Comparison of ENCODE assay signal across 9 cellular contexts in genomic region chr7:1466524-1467271, GRCh38. TPM values are rescaled to one million over a fixed set of nuclear protein-coding genes. Genes with fewer than 3 reads are reported as not detected.
DNase-seq lines count a peak whose midpoint lies in the region; ATAC-seq, FAIRE-seq and TF ChIP-seq lines count a peak whose summit lies in the region.
"Had no signal": no experiment of that assay in that cellular context is flagged by ENCODE, and none has a peak within 500 bp of the region (broad histone marks: within the 10 kb centered on the region; RNA-seq: fewer than 3 reads in every experiment).

No MANE protein-coding gene starts in this region.

- no peaks in the 10 kb centered on the region for H3K36me3 Mint-ChIP-seq in type B pancreatic cell

- ATAC-seq in left colon (peak; percentile 70), GM21825 (IDR thresholded peaks at IDR 0.05; ENCODE audit: unreplicated experiment) (no peak), GM18858 (IDR thresholded peaks at IDR 0.05; ENCODE audit: unreplicated experiment) (no peak)

- H3K4me1 Mint-ChIP-seq in type B pancreatic cell (ENCODE audit: unreplicated experiment) = peaks cover 10% of the 10 kb centered on the region

- H3K27me3 Mint-ChIP-seq in type B pancreatic cell = no peaks in the 10 kb centered on the region

- DNase-seq in DMS153 (lab: John Stamatoyannopoulos, UW) (peak; percentile 23), DMS153 treated with DMSO at 0.1 percent for 48 hours (lab: John Stamatoyannopoulos, UW; ENCODE audit: unreplicated experiment) (no peak), cardiac fibroblast (ENCODE audit: low read depth in 2 of 2) (peak; percentile 38 to 71), left colon (peak; percentile 87 to 92), type B pancreatic cell (ENCODE audit: extremely low spot score, unreplicated experiment) (no peak), GM12892 (ENCODE audit: insufficient read length) (no peak)

- TF ChIP-seq CTCF in cardiac fibroblast (IDR thresholded peaks at IDR 0.05; ENCODE audit: low read depth, low read length) (no peak), type B pancreatic cell (conservative IDR thresholded peaks at IDR 0.05) (no peak)

- no peaks in the 10 kb centered on the region for H3K9me3 Mint-ChIP-seq in type B pancreatic cell

- TF ChIP-seq POLR2A in GM12892 (IDR thresholded peaks at IDR 0.05; ENCODE audit: low read depth, low read length) = no peak

- H3K27ac Mint-ChIP-seq in type B pancreatic cell = peak overlapping the region; percentile 89

- intact Hi-C loops in left colon (cut with DNase I, micrococcal nuclease) = no loop called here

- FAIRE-seq in GM12892 (lab: Jason Lieb, UNC) = no peak
- FAIRE-seq: A204.1 had no signal

- no peak overlapping the region for H3K4me3 ChIP-seq in cardiac fibroblast (replicated peaks in 1 of 2; ENCODE audit: low read depth in 2 of 2, low read length in 2 of 2)

- H3K4me3 Mint-ChIP-seq in type B pancreatic cell = no peak overlapping the region

RNA-seq across cellular contexts. Expression of gene MICALL2, which starts 7.4 kb away (rescaled TPM):
- total RNA-seq in left colon (10 to 100 TPM; 68.6 to 83.2 TPM), type B pancreatic cell (ENCODE audit: low replicate concordance) (5.6 and 12.3 TPM in 2 replicates)
- polyA plus RNA-seq in GM12892 (2012; ENCODE audit: missing spikeins) = 0.36 TPM

RNA-seq across cellular contexts. Expression of gene INTS1, which starts 37.5 kb away (rescaled TPM):
- total RNA-seq in left colon (10 to 100 TPM; 67.7 to 67.8 TPM), type B pancreatic cell (ENCODE audit: low replicate concordance) (112 and 134 TPM in 2 replicates)
- 16.6 TPM for polyA plus RNA-seq in GM12892 (2012; ENCODE audit: missing spikeins)

Comparison
In these comparisons a context has a peak if more than half of its experiments do, and no peak if none do; other contexts are left out.
1. DNase-seq: peak in DMS153 (single experiment), cardiac fibroblast (2 of 2) and left colon (2 of 2); none in DMS153 treated with DMSO at 0.1 percent for 48 hours (single experiment), type B pancreatic cell (single experiment) and GM12892 (single experiment).